In the genomic region with DNA sequence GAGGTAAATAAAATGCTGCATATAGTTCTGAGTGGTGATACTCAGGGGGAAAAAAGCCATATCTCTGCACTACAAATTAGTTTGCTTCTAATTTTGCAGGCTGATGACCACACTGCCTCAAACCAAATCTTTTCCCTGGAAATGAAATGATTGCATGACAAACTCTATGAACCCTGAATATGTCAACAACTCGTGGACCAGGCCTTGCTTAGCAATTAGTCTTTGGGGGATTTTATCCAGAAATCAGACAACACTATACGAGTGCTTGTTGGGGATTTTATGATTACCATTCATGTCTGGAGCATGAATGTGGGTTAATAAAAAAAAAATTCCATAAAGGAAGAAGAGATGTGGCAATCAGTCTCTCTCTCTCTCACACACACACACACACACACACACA, we compare ENCODE assay signal across 1 cellular context.
TF ChIP-seq lines count a peak whose summit lies in the region.

No MANE protein-coding gene starts in this region.

TF ChIP-seq in SK-N-SH, 30 proteins besides CTCF, POLR2A, EP300 and RAD21 (continued from another document):
- TF ChIP-seq POLR2AphosphoS5 (IDR thresholded peaks at IDR 0.05; ENCODE audit: low read depth, low read length) (no peak), MXI1 (IDR thresholded peaks at IDR 0.05; ENCODE audit: low read depth, low read length) (peak; percentile 45; the same call in 1 of the 2 replicates), NRF1 (IDR thresholded peaks at IDR 0.05; ENCODE audit: low read depth, low read length) (no peak), TAF1 (IDR thresholded peaks at IDR 0.05; ENCODE audit: borderline replicate concordance, low read depth, low read length) (no peak), YY1 (IDR thresholded peaks at IDR 0.05; ENCODE audit: low read depth) (no peak), CHD2 (IDR thresholded peaks at IDR 0.05; ENCODE audit: low read length, partially characterized antibody) (no peak), GATA2 (CRISPR knock-in tag; IDR thresholded peaks at IDR 0.05) (peak; percentile 76), FOXJ3 (CRISPR knock-in tag; IDR thresholded peaks at IDR 0.05) (peak; percentile 62; the same call in 1 of the 2 replicates), RFX5 (IDR thresholded peaks at IDR 0.05; ENCODE audit: low read length) (no peak)
- TF ChIP-seq, protein P1, sequence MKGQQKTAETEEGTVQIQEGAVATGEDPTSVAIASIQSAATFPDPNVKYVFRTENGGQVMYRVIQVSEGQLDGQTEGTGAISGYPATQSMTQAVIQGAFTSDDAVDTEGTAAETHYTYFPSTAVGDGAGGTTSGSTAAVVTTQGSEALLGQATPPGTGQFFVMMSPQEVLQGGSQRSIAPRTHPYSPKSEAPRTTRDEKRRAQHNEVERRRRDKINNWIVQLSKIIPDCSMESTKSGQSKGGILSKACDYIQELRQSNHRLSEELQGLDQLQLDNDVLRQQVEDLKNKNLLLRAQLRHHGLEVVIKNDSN (IDR thresholded peaks at IDR 0.05; ENCODE audit: borderline replicate concordance, low read depth): no peak
- TF ChIP-seq, protein P2, sequence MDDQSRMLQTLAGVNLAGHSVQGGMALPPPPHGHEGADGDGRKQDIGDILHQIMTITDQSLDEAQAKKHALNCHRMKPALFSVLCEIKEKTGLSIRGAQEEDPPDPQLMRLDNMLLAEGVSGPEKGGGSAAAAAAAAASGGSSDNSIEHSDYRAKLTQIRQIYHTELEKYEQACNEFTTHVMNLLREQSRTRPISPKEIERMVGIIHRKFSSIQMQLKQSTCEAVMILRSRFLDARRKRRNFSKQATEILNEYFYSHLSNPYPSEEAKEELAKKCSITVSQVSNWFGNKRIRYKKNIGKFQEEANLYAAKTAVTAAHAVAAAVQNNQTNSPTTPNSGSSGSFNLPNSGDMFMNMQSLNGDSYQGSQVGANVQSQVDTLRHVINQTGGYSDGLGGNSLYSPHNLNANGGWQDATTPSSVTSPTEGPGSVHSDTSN (IDR thresholded peaks at IDR 0.05): no peak
- TF ChIP-seq, protein P3, sequence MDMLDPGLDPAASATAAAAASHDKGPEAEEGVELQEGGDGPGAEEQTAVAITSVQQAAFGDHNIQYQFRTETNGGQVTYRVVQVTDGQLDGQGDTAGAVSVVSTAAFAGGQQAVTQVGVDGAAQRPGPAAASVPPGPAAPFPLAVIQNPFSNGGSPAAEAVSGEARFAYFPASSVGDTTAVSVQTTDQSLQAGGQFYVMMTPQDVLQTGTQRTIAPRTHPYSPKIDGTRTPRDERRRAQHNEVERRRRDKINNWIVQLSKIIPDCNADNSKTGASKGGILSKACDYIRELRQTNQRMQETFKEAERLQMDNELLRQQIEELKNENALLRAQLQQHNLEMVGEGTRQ (IDR thresholded peaks at IDR 0.05; ENCODE audit: borderline replicate concordance, low read depth, low read length): no peak
